In the genomic region with DNA sequence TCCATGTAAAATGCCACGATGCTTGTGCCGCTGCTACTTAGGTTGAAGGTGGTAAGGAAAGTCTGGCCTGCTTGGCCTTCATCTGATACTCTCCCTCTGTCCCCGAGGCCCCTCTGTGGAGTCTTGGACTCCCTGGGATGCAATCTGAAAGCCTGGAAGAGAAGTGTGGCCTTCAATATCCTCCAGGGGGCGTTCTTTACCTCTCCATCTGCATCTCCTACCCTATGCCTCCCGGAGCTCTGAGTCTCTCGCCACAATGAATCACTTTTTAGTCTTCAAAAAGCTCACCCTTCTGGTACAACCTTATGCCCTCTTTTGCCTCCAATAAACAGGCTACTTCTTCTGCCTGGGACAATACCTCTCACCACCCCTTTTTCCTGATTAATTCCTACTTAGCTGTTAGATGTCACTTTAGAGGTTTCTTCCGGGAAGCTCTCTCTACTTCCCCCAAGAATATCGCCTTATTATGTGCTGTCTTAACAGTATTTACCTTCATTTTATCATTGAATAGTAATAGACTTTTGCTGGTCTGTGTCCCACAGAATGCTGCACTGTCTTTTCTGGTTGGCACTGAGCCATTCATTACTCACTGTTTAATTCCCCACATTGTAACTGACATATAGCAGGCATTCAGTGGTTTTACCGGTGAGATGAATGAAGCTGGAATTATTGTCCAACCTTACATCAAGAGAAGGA, we compare ENCODE assay signal across 8 cellular contexts. TPM values are rescaled to one million over a fixed set of nuclear protein-coding genes. Genes with fewer than 3 reads are reported as not detected.
DNase-seq lines count a peak whose midpoint lies in the region; ATAC-seq and TF ChIP-seq lines count a peak whose summit lies in the region.

No MANE protein-coding gene starts in this region.

- no peaks in the 10 kb centered on the region for H3K4me1 ChIP-seq in liver (ENCODE audit: control insufficient read depth in 4 of 4, insufficient read depth in 4 of 4, low read length in 3 of 4)

- no peak overlapping the region for H3K4me3 ChIP-seq in liver (ENCODE audit: low read depth in 1 of 3, low read length in 3 of 3)

- no peak overlapping the region for H3K27ac Mint-ChIP-seq in WTC11
- no peak overlapping the region for H3K27ac Mint-ChIP-seq in stimulated activated effector memory CD8-positive, alpha-beta T cell treated with anti-CD3 and anti-CD28 coated beads, Interleukin-12 subunit alpha, Interleukin-12 subunit beta, amount 100 ng/mL, for 72 hours

- H3K27me3 ChIP-seq in liver (ENCODE audit: control insufficient read depth in 4 of 4, insufficient read depth in 4 of 4, low read length in 3 of 4): peaks cover 0 to 2% (median 0%) of the 10 kb centered on the region in 4 donors

- no peaks in the 10 kb centered on the region for H3K36me3 Mint-ChIP-seq in WTC11
- H3K36me3 Mint-ChIP-seq in stimulated activated effector memory CD8-positive, alpha-beta T cell treated with anti-CD3 and anti-CD28 coated beads, Interleukin-12 subunit alpha, Interleukin-12 subunit beta, amount 100 ng/mL, for 72 hours: no peaks in the 10 kb centered on the region

- ATAC-seq in HG02571 (IDR thresholded peaks at IDR 0.05; ENCODE audit: unreplicated experiment) (peak; percentile 69), WTC11 (peak; percentile 99), HG03469 (IDR thresholded peaks at IDR 0.05; ENCODE audit: unreplicated experiment) (no peak)
- peak; percentile 98 for ATAC-seq in stimulated activated effector memory CD8-positive, alpha-beta T cell treated with anti-CD3 and anti-CD28 coated beads, Interleukin-12 subunit alpha, Interleukin-12 subunit beta, amount 100 ng/mL, for 72 hours

- WGBS in liver: 25% methylated on average over 9 of the region's 9 CpGs

- no peaks in the 10 kb centered on the region for H3K9me3 ChIP-seq in liver (ENCODE audit: control insufficient read depth in 4 of 4, low read length in 3 of 4)

- H3K27me3 Mint-ChIP-seq in WTC11 (ENCODE audit: low read depth): no peaks in the 10 kb centered on the region

- H3K36me3 ChIP-seq in liver (ENCODE audit: control insufficient read depth in 4 of 4, insufficient read depth in 3 of 4, low read depth in 1 of 4, low read length in 3 of 4): peaks cover 0 to 1% (median 0%) of the 10 kb centered on the region in 4 donors

- H3K4me3 Mint-ChIP-seq in WTC11: no peak overlapping the region
- H3K4me3 Mint-ChIP-seq in stimulated activated effector memory CD8-positive, alpha-beta T cell treated with anti-CD3 and anti-CD28 coated beads, Interleukin-12 subunit alpha, Interleukin-12 subunit beta, amount 100 ng/mL, for 72 hours: no peak overlapping the region

- TF ChIP-seq RAD21 in liver (IDR thresholded peaks at IDR 0.05): peak; percentile 63 to 76

- H3K4me1 Mint-ChIP-seq in WTC11: peaks cover 3% of the 10 kb centered on the region
- peaks cover 14% of the 10 kb centered on the region for H3K4me1 Mint-ChIP-seq in stimulated activated effector memory CD8-positive, alpha-beta T cell treated with anti-CD3 and anti-CD28 coated beads, Interleukin-12 subunit alpha, Interleukin-12 subunit beta, amount 100 ng/mL, for 72 hours

- POLR2A ChIA-PET in WTC11 (lab: Charles Lee): interaction anchor here (0.6 kb wide), 1 partner anchor 246 kb away, joined by 7 read pairs; no protein-coding TSS in a partner anchor

- H3K27ac ChIP-seq in liver (ENCODE audit: low read depth in 1 of 2, low read length in 2 of 2): no peak overlapping the region

- H3K9me3 Mint-ChIP-seq in WTC11: no peaks in the 10 kb centered on the region
- no peaks in the 10 kb centered on the region for H3K9me3 Mint-ChIP-seq in stimulated activated effector memory CD8-positive, alpha-beta T cell treated with anti-CD3 and anti-CD28 coated beads, Interleukin-12 subunit alpha, Interleukin-12 subunit beta, amount 100 ng/mL, for 72 hours

- no peak overlapping the region for H3K9ac ChIP-seq in liver (ENCODE audit: low read depth in 1 of 2, low read length in 2 of 2)

- TF ChIP-seq CTCF in WTC11 (IDR thresholded peaks at IDR 0.05): peak; percentile 84
- TF ChIP-seq CTCF in liver (IDR thresholded peaks at IDR 0.05; ENCODE audit: low read depth, low read length, missing input control): peak; percentile 55

- CTCF ChIA-PET in WTC11 (lab: Charles Lee): interaction anchor here (0.5 to 2.2 kb wide), 48 partner anchors 8 to 1276 kb away, joined by 3 to 38 read pairs (median 4); a partner anchor contains a TSS

- DNase-seq in Daoy (ENCODE audit: low read depth) (peak; percentile 79), NCI-H2196 treated with DMSO at 0.1 percent for 48 hours (lab: John Stamatoyannopoulos, UW; ENCODE audit: unreplicated experiment) (peak; percentile 49), WTC11 (ENCODE audit: low spot score) (peak; percentile 57), dedifferentiated amniotic fluid mesenchymal stem cell (ENCODE audit: extremely low spot score) (peak; percentile 64)
- DNase-seq in stimulated activated effector memory CD8-positive, alpha-beta T cell treated with anti-CD3 and anti-CD28 coated beads, Interleukin-12 subunit alpha, Interleukin-12 subunit beta, amount 100 ng/mL, for 72 hours (ENCODE audit: low spot score in 2 of 2): peak; percentile 9 to 66

TF ChIP-seq in WTC11, 78 proteins besides CTCF, POLR2A, EP300 and RAD21:
- TF ChIP-seq IRF2 (CRISPR knock-in tag; IDR thresholded peaks at IDR 0.05; ENCODE audit: borderline replicate concordance, low read depth) (no peak), JAZF1 (CRISPR knock-in tag; IDR thresholded peaks at IDR 0.05) (no peak), JUN (CRISPR knock-in tag; IDR thresholded peaks at IDR 0.05) (no peak)

TF ChIP-seq in liver, 16 proteins besides CTCF, POLR2A, EP300 and RAD21:
- TF ChIP-seq, protein P1, sequence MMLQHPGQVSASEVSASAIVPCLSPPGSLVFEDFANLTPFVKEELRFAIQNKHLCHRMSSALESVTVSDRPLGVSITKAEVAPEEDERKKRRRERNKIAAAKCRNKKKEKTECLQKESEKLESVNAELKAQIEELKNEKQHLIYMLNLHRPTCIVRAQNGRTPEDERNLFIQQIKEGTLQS (IDR thresholded peaks at IDR 0.05): no peak
- TF ChIP-seq, protein P2, sequence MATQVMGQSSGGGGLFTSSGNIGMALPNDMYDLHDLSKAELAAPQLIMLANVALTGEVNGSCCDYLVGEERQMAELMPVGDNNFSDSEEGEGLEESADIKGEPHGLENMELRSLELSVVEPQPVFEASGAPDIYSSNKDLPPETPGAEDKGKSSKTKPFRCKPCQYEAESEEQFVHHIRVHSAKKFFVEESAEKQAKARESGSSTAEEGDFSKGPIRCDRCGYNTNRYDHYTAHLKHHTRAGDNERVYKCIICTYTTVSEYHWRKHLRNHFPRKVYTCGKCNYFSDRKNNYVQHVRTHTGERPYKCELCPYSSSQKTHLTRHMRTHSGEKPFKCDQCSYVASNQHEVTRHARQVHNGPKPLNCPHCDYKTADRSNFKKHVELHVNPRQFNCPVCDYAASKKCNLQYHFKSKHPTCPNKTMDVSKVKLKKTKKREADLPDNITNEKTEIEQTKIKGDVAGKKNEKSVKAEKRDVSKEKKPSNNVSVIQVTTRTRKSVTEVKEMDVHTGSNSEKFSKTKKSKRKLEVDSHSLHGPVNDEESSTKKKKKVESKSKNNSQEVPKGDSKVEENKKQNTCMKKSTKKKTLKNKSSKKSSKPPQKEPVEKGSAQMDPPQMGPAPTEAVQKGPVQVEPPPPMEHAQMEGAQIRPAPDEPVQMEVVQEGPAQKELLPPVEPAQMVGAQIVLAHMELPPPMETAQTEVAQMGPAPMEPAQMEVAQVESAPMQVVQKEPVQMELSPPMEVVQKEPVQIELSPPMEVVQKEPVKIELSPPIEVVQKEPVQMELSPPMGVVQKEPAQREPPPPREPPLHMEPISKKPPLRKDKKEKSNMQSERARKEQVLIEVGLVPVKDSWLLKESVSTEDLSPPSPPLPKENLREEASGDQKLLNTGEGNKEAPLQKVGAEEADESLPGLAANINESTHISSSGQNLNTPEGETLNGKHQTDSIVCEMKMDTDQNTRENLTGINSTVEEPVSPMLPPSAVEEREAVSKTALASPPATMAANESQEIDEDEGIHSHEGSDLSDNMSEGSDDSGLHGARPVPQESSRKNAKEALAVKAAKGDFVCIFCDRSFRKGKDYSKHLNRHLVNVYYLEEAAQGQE (IDR thresholded peaks at IDR 0.05): no peak
- TF ChIP-seq, protein P3, sequence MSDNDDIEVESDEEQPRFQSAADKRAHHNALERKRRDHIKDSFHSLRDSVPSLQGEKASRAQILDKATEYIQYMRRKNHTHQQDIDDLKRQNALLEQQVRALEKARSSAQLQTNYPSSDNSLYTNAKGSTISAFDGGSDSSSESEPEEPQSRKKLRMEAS (IDR thresholded peaks at IDR 0.05): no peak
- no peak for TF ChIP-seq HNF4G (IDR thresholded peaks at IDR 0.05)
- TF ChIP-seq RXRA (IDR thresholded peaks at IDR 0.05): no peak
- TF ChIP-seq GABPA (IDR thresholded peaks at IDR 0.05 in 1 of 2, conservative IDR thresholded peaks at IDR 0.05 in 1 of 2): no peak
- no peak for TF ChIP-seq FOXA1 (IDR thresholded peaks at IDR 0.05)
- TF ChIP-seq TAF1 (conservative IDR thresholded peaks at IDR 0.05): no peak
- TF ChIP-seq SP1 (IDR thresholded peaks at IDR 0.05): no peak

RNA-seq across cellular contexts. Expression of a gene that starts 13.9 kb away (rescaled TPM):
- 49.6 and 72.6 TPM in 2 replicates for total RNA-seq in Daoy (2014; rRNA removed; shearing (Covaris generic))
- total RNA-seq in WTC11 (2021) (31.1 to 33.2 TPM (median 32.6 TPM) in 3 replicates), liver (10 to 100 TPM; 16.0 to 25.7 TPM)
- polyA plus RNA-seq in liver: 10 to 100 TPM; 10.0 to 23.5 TPM

RNA-seq across cellular contexts. Expression of a gene that starts 21.0 kb away (rescaled TPM):
- total RNA-seq in Daoy (2014; rRNA removed; shearing (Covaris generic)): 14.1 and 15.6 TPM in 2 replicates
- total RNA-seq in WTC11 (2021) (9.1 to 10.1 TPM (median 9.3 TPM) in 3 replicates), liver (1 to 10 TPM; 4.5 to 8.7 TPM)
- 1 to 10 TPM; 2.3 to 3.4 TPM for polyA plus RNA-seq in liver
